In the genomic region with DNA sequence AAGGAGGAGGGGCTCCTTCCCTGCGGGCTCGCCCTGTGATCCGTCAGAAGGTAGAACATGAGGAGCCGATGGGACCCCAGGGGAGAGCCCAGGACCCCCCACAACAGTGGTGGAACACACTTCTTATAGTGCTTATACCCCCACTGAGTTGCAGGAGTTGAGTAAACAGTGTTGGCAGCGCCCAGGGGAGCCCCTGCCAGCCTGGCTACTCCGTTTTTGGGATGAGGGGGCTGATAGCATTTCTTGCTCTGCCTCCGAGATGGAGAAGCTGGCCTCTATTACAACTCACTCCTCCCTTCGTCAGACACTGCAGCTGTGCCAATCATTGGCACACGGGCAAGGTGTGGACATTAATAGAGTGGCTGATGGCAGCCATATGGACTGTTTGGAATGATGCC, we compare ENCODE assay signal across 30 cellular contexts.
DNase-seq lines count a peak whose midpoint lies in the region; ATAC-seq, FAIRE-seq and TF ChIP-seq lines count a peak whose summit lies in the region.
"Had no signal": no experiment of that assay in that cellular context is flagged by ENCODE, and none has a peak within 500 bp of the region (broad histone marks: within the 10 kb centered on the region; RNA-seq: fewer than 3 reads in every experiment).

No MANE protein-coding gene starts in this region.

- CTCF ChIA-PET in Calu3 (lab: Charles Lee): interaction anchor here (0.5 kb wide), 1 partner anchor 98 kb away, joined by 4 read pairs; no protein-coding TSS in a partner anchor
- CTCF ChIA-PET in K562 (lab: Yijun Ruan, JAX; ENCODE audit: low intra/inter-chr PET ratio): interaction anchor here (0.7 kb wide), 1 partner anchor 593 kb away, joined by 4 read pairs; no protein-coding TSS in a partner anchor
- CTCF ChIA-PET in CD4-positive, alpha-beta memory T cell (lab: Charles Lee; ENCODE audit: partially characterized antibody): no interaction called here

- no peaks in the 10 kb centered on the region for H3K9me1 ChIP-seq in K562 (ENCODE audit: control insufficient read depth, insufficient read depth, low read length)

- no peak overlapping the region for H2AFZ ChIP-seq in K562 (ENCODE audit: low read depth, low read length)

- H4K20me1 ChIP-seq in K562 (replicated peaks; ENCODE audit: control insufficient read depth, insufficient read depth, low read length): no peaks in the 10 kb centered on the region
- H4K20me1 ChIP-seq: BLaER1 treated with 17β-estradiol and CSF1 and Interleukin-3, amounts not matched to agents 10 nM and 100 nM had no signal

- H3K9me3 ChIP-seq in K562 (replicated peaks; ENCODE audit: control insufficient read depth, insufficient read depth, low read depth, low read length): no peaks in the 10 kb centered on the region
- H3K9me3 ChIP-seq in CD4-positive, alpha-beta memory T cell (ENCODE audit: control insufficient read depth in 1 of 2, low read length in 2 of 2): no peaks in the 10 kb centered on the region
- H3K9me3 ChIP-seq: BLaER1 treated with 17β-estradiol and CSF1 and Interleukin-3, amounts not matched to agents 10 nM and 100 nM; prostate gland; thyroid gland had no signal

- H3K36me3 Mint-ChIP-seq in Calu3 (ENCODE audit: insufficient read depth, unreplicated experiment): peaks cover 10% of the 10 kb centered on the region
- H3K36me3 Mint-ChIP-seq in nephron (ENCODE audit: low read depth): no peaks in the 10 kb centered on the region
- H3K36me3 Mint-ChIP-seq in CD4-positive, alpha-beta memory T cell: no peaks in the 10 kb centered on the region
- H3K36me3 Mint-ChIP-seq: activated naive CD8-positive, alpha-beta T cell treated with anti-CD3 and anti-CD28 coated beads, Interleukin-2, amount 10 ng/mL, durations not matched to agents 7 days and 5 days; memory B cell had no signal

- no peak for TF ChIP-seq POLR2A in K562 (conservative IDR thresholded peaks at IDR 0.05)

- no peaks in the 10 kb centered on the region for H3K79me2 ChIP-seq in K562 (ENCODE audit: control insufficient read depth, insufficient read depth, low read length)

- H3K4me3 ChIP-seq in K562 (no peak overlapping the region), foreskin fibroblast (ENCODE audit: low read depth in 1 of 2, low read length in 2 of 2) (no peak overlapping the region)
- H3K4me3 ChIP-seq in CD4-positive, alpha-beta memory T cell (ENCODE audit: low read length in 2 of 2): no peak overlapping the region
- H3K4me3 ChIP-seq: BLaER1 treated with 17β-estradiol and CSF1 and Interleukin-3, amounts not matched to agents 10 nM and 100 nM; prostate gland; thyroid gland had no signal

- no peak overlapping the region for H3K27ac ChIP-seq in K562 (ENCODE audit: extremely low read depth, low read depth, low read length)
- H3K27ac ChIP-seq in CD4-positive, alpha-beta memory T cell (ENCODE audit: low read depth, low read length): no peak overlapping the region
- H3K27ac ChIP-seq: prostate gland had no signal

- H3K4me1 Mint-ChIP-seq in Calu3 (ENCODE audit: low read depth, unreplicated experiment): peaks cover 53% of the 10 kb centered on the region
- H3K4me1 Mint-ChIP-seq in nephron: peaks cover 61% of the 10 kb centered on the region
- peaks cover 0 to 3% (median 0%) of the 10 kb centered on the region in 4 donors for H3K4me1 Mint-ChIP-seq in CD4-positive, alpha-beta memory T cell
- H3K4me1 Mint-ChIP-seq: activated naive CD8-positive, alpha-beta T cell treated with anti-CD3 and anti-CD28 coated beads, Interleukin-2, amount 10 ng/mL, durations not matched to agents 7 days and 5 days; memory B cell had no signal

- TF ChIP-seq CTCF in Calu3 (IDR thresholded peaks at IDR 0.05; ENCODE audit: unreplicated experiment) (no peak), K562 (IDR thresholded peaks at IDR 0.05 in 2 of 3, conservative IDR thresholded peaks at IDR 0.05 in 1 of 3; ENCODE audit: insufficient read depth in 2 of 3, low read depth in 1 of 3, low read length in 3 of 3) (no peak), nephron (IDR thresholded peaks at IDR 0.05; ENCODE audit: unreplicated experiment in 3 of 3) (no peak), foreskin fibroblast (IDR thresholded peaks at IDR 0.05; ENCODE audit: low read depth, low read length) (no peak)

- H3K9ac ChIP-seq in K562 (ENCODE audit: insufficient read depth in 1 of 2, low read depth in 2 of 2, low read length in 2 of 2): peak overlapping the region in 1 of 2 experiments; percentile 57; a peak in 1 of 4 replicates

- BruUV-seq in Calu3 (replicated peaks; lab: Mats Ljungman, UMichigan) (no TSS peak), K562 (replicated peaks; lab: Mats Ljungman, UMichigan) (no TSS peak)

- ATAC-seq in K562: no peak
- ATAC-seq: left lobe of liver, sciatic nerve had no signal

- 3% methylated on average over 9 of the region's 9 CpGs for WGBS in K562 (ENCODE audit: insufficient coverage, low coverage, missing lambda C conversion rate)

- no peak for TF ChIP-seq EP300 in K562 (IDR thresholded peaks at IDR 0.05; ENCODE audit: low read length)

- H3K27me3 Mint-ChIP-seq in Calu3 (ENCODE audit: unreplicated experiment) (no peaks in the 10 kb centered on the region), nephron (ENCODE audit: low read depth) (no peaks in the 10 kb centered on the region)
- H3K27me3 Mint-ChIP-seq in CD4-positive, alpha-beta memory T cell: peaks cover 0 to 8% of the 10 kb centered on the region in 2 donors
- H3K27me3 Mint-ChIP-seq: activated T-cell treated with anti-CD3 and anti-CD28 coated beads, Interleukin-2, amount 50 U/mL, for 24 hours; dendritic cell treated with granulocyte-macrophage colony-stimulating factor and Interleukin-4, amounts not matched to agents 40 ng/mL and 50 ng/mL, for 4 days had no signal

- H3K4me1 ChIP-seq in K562 (replicated peaks in 1 of 2; ENCODE audit: control insufficient read depth in 2 of 2, insufficient read depth in 2 of 2, low read length in 2 of 2): peaks cover 0 to 5% of the 10 kb centered on the region in 2 experiments; a peak in 4 of 5 replicates
- H3K4me1 ChIP-seq in CD4-positive, alpha-beta memory T cell (ENCODE audit: insufficient read depth, low read length): no peaks in the 10 kb centered on the region
- H3K4me1 ChIP-seq: prostate gland had no signal

- H3K4me3 Mint-ChIP-seq in Calu3 (ENCODE audit: low read depth, unreplicated experiment): no peak overlapping the region
- H3K4me3 Mint-ChIP-seq in nephron: peak overlapping the region in 2 of 3 experiments; percentile 68 to 83
- no peak overlapping the region for H3K4me3 Mint-ChIP-seq in CD4-positive, alpha-beta memory T cell
- H3K4me3 Mint-ChIP-seq: activated B cell treated with CpG ODN at 0.5 μM for 24 hours; activated naive CD8-positive, alpha-beta T cell treated with anti-CD3 and anti-CD28 coated beads, Interleukin-2, amount 10 ng/mL, durations not matched to agents 7 days and 5 days; activated T-cell treated with anti-CD3 and anti-CD28 coated beads, Interleukin-2, amount 50 U/mL, for 24 hours; dendritic cell treated with granulocyte-macrophage colony-stimulating factor and Interleukin-4, amounts not matched to agents 40 ng/mL and 50 ng/mL, for 4 days; memory B cell; T-helper 1 cell treated with Interleukin-12 subunit alpha and Interleukin-12 subunit beta and Interleukin-4 antibody, amounts not matched to agents 30 μg/mL and 1 μg/mL, for 36 hours had no signal

- in situ Hi-C loops in K562 (cut with MboI): loop anchor here (25.0 kb wide), 1 partner anchor 567 kb away; no protein-coding TSS in a partner anchor

- POLR2A ChIA-PET in K562 (lab: Yijun Ruan, JAX): no interaction called here
- POLR2A ChIA-PET in CD4-positive, alpha-beta memory T cell (lab: Charles Lee; ENCODE audit: partially characterized antibody): no interaction called here

- no peak overlapping the region for H3K4me2 ChIP-seq in K562 (ENCODE audit: insufficient read depth, low read length)

- H3K36me3 ChIP-seq in K562 (ENCODE audit: control insufficient read depth, insufficient read depth, low read length): no peaks in the 10 kb centered on the region
- H3K36me3 ChIP-seq in CD4-positive, alpha-beta memory T cell (ENCODE audit: insufficient read depth, low read length): no peaks in the 10 kb centered on the region
- H3K36me3 ChIP-seq: prostate gland, thyroid gland had no signal

- no peak for TF ChIP-seq RAD21 in K562 (CRISPR knock-in tag; conservative IDR thresholded peaks at IDR 0.05 in 1 of 2, IDR thresholded peaks at IDR 0.05 in 1 of 2)

- intact Hi-C loops in Calu3 (cut with micrococcal nuclease; ENCODE audit: unreplicated experiment) (no loop called here), K562 (cut with micrococcal nuclease) (no loop called here)
- intact Hi-C loops in CD4-positive, alpha-beta memory T cell (cut with micrococcal nuclease): no loop called here

- H3K27me3 ChIP-seq in K562 (ENCODE audit: control insufficient read depth in 2 of 2, insufficient read depth in 2 of 2, low read length in 2 of 2): peaks cover 3 to 42% of the 10 kb centered on the region in 2 experiments; a peak in 4 of 5 replicates
- no peaks in the 10 kb centered on the region for H3K27me3 ChIP-seq in CD4-positive, alpha-beta memory T cell (ENCODE audit: insufficient read depth, low read length)
- H3K27me3 ChIP-seq: BLaER1 treated with 17β-estradiol and CSF1 and Interleukin-3, amounts not matched to agents 10 nM and 100 nM; thyroid gland had no signal

- no peaks in the 10 kb centered on the region for H3K9me3 Mint-ChIP-seq in Calu3 (ENCODE audit: low read depth, unreplicated experiment)
- H3K9me3 Mint-ChIP-seq in nephron: no peaks in the 10 kb centered on the region
- H3K9me3 Mint-ChIP-seq in CD4-positive, alpha-beta memory T cell: no peaks in the 10 kb centered on the region
- H3K9me3 Mint-ChIP-seq: activated B cell treated with CpG ODN at 0.5 μM for 24 hours; activated naive CD8-positive, alpha-beta T cell treated with anti-CD3 and anti-CD28 coated beads, Interleukin-2, amount 10 ng/mL, durations not matched to agents 7 days and 5 days; activated T-cell treated with anti-CD3 and anti-CD28 coated beads, Interleukin-2, amount 50 U/mL, for 24 hours; dendritic cell treated with granulocyte-macrophage colony-stimulating factor and Interleukin-4, amounts not matched to agents 40 ng/mL and 50 ng/mL, for 4 days; memory B cell; T-helper 1 cell treated with Interleukin-12 subunit alpha and Interleukin-12 subunit beta and Interleukin-4 antibody, amounts not matched to agents 30 μg/mL and 1 μg/mL, for 36 hours had no signal

- FAIRE-seq in K562 (lab: Jason Lieb, UNC): no peak
- FAIRE-seq: astrocyte, islet of Langerhans had no signal

- H3K27ac Mint-ChIP-seq in Calu3 (ENCODE audit: unreplicated experiment): peak overlapping the region; percentile 88
- peak overlapping the region; percentile 84 to 95 (median 84) for H3K27ac Mint-ChIP-seq in nephron
- no peak overlapping the region for H3K27ac Mint-ChIP-seq in CD4-positive, alpha-beta memory T cell
- H3K27ac Mint-ChIP-seq: activated B cell treated with CpG ODN at 0.5 μM for 24 hours; activated naive CD8-positive, alpha-beta T cell treated with anti-CD3 and anti-CD28 coated beads, Interleukin-2, amount 10 ng/mL, durations not matched to agents 7 days and 5 days; activated T-cell treated with anti-CD3 and anti-CD28 coated beads, Interleukin-2, amount 50 U/mL, for 24 hours; dendritic cell treated with granulocyte-macrophage colony-stimulating factor and Interleukin-4, amounts not matched to agents 40 ng/mL and 50 ng/mL, for 4 days; memory B cell; T-helper 1 cell treated with Interleukin-12 subunit alpha and Interleukin-12 subunit beta and Interleukin-4 antibody, amounts not matched to agents 30 μg/mL and 1 μg/mL, for 36 hours had no signal

- DNase-seq in Calu3: no peak
- DNase-seq in NCI-H1105 (lab: John Stamatoyannopoulos, UW): peak; percentile 79
- DNase-seq in K562 (ENCODE audit: extremely low read depth in 1 of 4, low spot score in 3 of 4): no peak
- no peak for DNase-seq in foreskin fibroblast
- no peak for DNase-seq in COR-L47 (lab: John Stamatoyannopoulos, UW)
- no peak for DNase-seq in CD4-positive, alpha-beta memory T cell
- DNase-seq: activated B cell treated with CpG ODN at 0.5 μM for 24 hours; activated CD4-positive, alpha-beta T cell treated with anti-CD3 and anti-CD28 coated beads, Interleukin-2, amount 50 U/mL, for 1 hour; activated gamma-delta T cell treated with Interleukin-2 at 50 U/mL for 16 hours; activated naive CD8-positive, alpha-beta T cell treated with anti-CD3 and anti-CD28 coated beads, Interleukin-2, amount 10 ng/mL, durations not matched to agents 7 days and 5 days; activated T-cell treated with anti-CD3 and anti-CD28 coated beads, Interleukin-2, amount 50 U/mL, for 24 hours; DND-41; GOT3; head of caudate nucleus; KBM-7; NCI-H1417 treated with DMSO at 0.1 percent for 48 hours; OCI-M1; stimulated activated CD4-positive, alpha-beta T cell treated with anti-CD3 and anti-CD28 coated beads, Interleukin-12 subunit alpha, Interleukin-12 subunit beta, amount 100 ng/mL, for 4 hours; stimulated activated CD4-positive, alpha-beta T cell treated with anti-CD3 and anti-CD28 coated beads, Interleukin-4, amount 100 ng/mL, for 1 hour had no signal

Comparison
In these comparisons a context has a peak if more than half of its experiments do, and no peak if none do; other contexts are left out.
1. H3K27ac Mint-ChIP-seq: peak in Calu3 (single experiment) and nephron (3 of 3); none in CD4-positive, alpha-beta memory T cell (0 of 7).
2. H3K4me3 Mint-ChIP-seq: peak in nephron (2 of 3); none in Calu3 (single experiment) and CD4-positive, alpha-beta memory T cell (0 of 8).